Comparison of ENCODE assay signal across 22 cellular contexts in the genomic region with DNA sequence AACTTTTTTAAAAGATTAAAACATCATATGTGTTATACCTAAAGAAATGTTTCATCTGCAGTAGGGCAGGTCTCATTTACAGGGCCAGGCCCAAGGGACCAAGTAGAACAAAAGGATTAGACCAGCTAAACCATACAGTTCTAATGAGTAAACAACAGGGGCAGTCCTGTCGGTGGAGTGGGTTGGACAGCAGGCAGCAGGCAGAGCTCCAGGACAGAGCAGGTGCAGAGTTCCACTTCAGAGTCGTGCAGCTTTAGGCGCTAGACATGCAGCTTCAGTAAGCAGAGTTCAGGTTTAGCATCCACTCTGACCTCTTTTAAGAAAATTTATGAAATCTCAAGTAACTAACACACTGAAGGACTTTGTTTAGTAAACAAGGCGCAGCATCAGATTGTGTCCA.
DNase-seq lines count a peak whose midpoint lies in the region; ATAC-seq and TF ChIP-seq lines count a peak whose summit lies in the region.
"Had no signal": no experiment of that assay in that cellular context is flagged by ENCODE, and none has a peak within 500 bp of the region (broad histone marks: within the 10 kb centered on the region; RNA-seq: fewer than 3 reads in every experiment).

No MANE protein-coding gene starts in this region.

- no peak for TF ChIP-seq POLR2A in uterus (IDR thresholded peaks at IDR 0.05)

- H3K27ac ChIP-seq in uterus: no peak overlapping the region
- H3K27ac ChIP-seq: ascending aorta; BLaER1 treated with 17β-estradiol and CSF1 and Interleukin-3, amounts not matched to agents 10 nM and 100 nM; right atrium auricular region; suprapubic skin had no signal

- no peaks in the 10 kb centered on the region for H3K27me3 Mint-ChIP-seq in activated CD8-positive, alpha-beta T cell treated with anti-CD3 and anti-CD28 coated beads for 36 hours
- H3K27me3 Mint-ChIP-seq: activated naive CD4-positive, alpha-beta T cell treated with anti-CD3 and anti-CD28 coated beads, Interleukin-2, amount 10 ng/mL, durations not matched to agents 7 days and 5 days had no signal

- POLR2A ChIA-PET in activated CD8-positive, alpha-beta T cell treated with anti-CD3 and anti-CD28 coated beads for 36 hours (lab: Charles Lee): no interaction called here

- H3K9me3 ChIP-seq in uterus: no peaks in the 10 kb centered on the region
- H3K9me3 ChIP-seq: ascending aorta; BLaER1 treated with 17β-estradiol and CSF1 and Interleukin-3, amounts not matched to agents 10 nM and 100 nM; right atrium auricular region; suprapubic skin had no signal

- intact Hi-C loops in Right ventricle myocardium inferior (cut with DNase I): no loop called here
- intact Hi-C loops in uterus (cut with DNase I; ENCODE audit: low total_unique reads): no loop called here
- intact Hi-C loops in activated CD8-positive, alpha-beta T cell treated with anti-CD3 and anti-CD28 coated beads for 36 hours (cut with micrococcal nuclease): no loop called here

- H3K4me1 ChIP-seq in uterus: no peaks in the 10 kb centered on the region
- H3K4me1 ChIP-seq: right atrium auricular region, suprapubic skin had no signal

- DNase-seq in COR-L47 (lab: John Stamatoyannopoulos, UW) (peak; percentile 79), NCI-H128 (lab: John Stamatoyannopoulos, UW; ENCODE audit: unreplicated experiment) (peak; percentile 67), NCI-H510A (lab: John Stamatoyannopoulos, UW) (peak; percentile 69), SK-N-DZ (ENCODE audit: low spot score) (peak; percentile 39), Right ventricle myocardium inferior (ENCODE audit: missing footprints) (no peak), NCI-H1694 (lab: John Stamatoyannopoulos, UW) (no peak), uterus (no peak)
- DNase-seq in activated CD8-positive, alpha-beta T cell treated with anti-CD3 and anti-CD28 coated beads for 36 hours: no peak
- DNase-seq: activated CD4-positive, CD25-positive, alpha-beta regulatory T cell; activated CD8-positive, alpha-beta T cell treated with anti-CD3 and anti-CD28 coated beads, Interleukin-2, amount 10 ng/mL, durations not matched to agents 7 days and 5 days; activated naive CD4-positive, alpha-beta T cell treated with anti-CD3 and anti-CD28 coated beads, Interleukin-2, amount 10 ng/mL, durations not matched to agents 7 days and 5 days; activated T-cell treated with anti-CD3 and anti-CD28 coated beads, Interleukin-2, amount 50 U/mL, for 48 hours; DND-41; MM.1S; NCI-H446; nucleus accumbens had no signal

- no peak overlapping the region for H3K4me3 ChIP-seq in uterus
- H3K4me3 ChIP-seq: ascending aorta; BLaER1 treated with 17β-estradiol and CSF1 and Interleukin-3, amounts not matched to agents 10 nM and 100 nM; right atrium auricular region; suprapubic skin had no signal

- no peak for TF ChIP-seq CTCF in uterus (IDR thresholded peaks at IDR 0.05)
- TF ChIP-seq CTCF in activated CD8-positive, alpha-beta T cell treated with anti-CD3 and anti-CD28 coated beads for 36 hours (IDR thresholded peaks at IDR 0.05): no peak

- no peaks in the 10 kb centered on the region for H3K4me1 Mint-ChIP-seq in activated CD8-positive, alpha-beta T cell treated with anti-CD3 and anti-CD28 coated beads for 36 hours (ENCODE audit: low read depth)
- H3K4me1 Mint-ChIP-seq: activated naive CD4-positive, alpha-beta T cell treated with anti-CD3 and anti-CD28 coated beads, Interleukin-2, amount 10 ng/mL, durations not matched to agents 7 days and 5 days had no signal

- H3K4me3 Mint-ChIP-seq in activated CD8-positive, alpha-beta T cell treated with anti-CD3 and anti-CD28 coated beads for 36 hours: no peak overlapping the region
- H3K4me3 Mint-ChIP-seq: activated CD8-positive, alpha-beta T cell treated with anti-CD3 and anti-CD28 coated beads, Interleukin-2, amount 10 ng/mL, durations not matched to agents 7 days and 5 days; activated naive CD4-positive, alpha-beta T cell treated with anti-CD3 and anti-CD28 coated beads, Interleukin-2, amount 10 ng/mL, durations not matched to agents 7 days and 5 days; T-helper 2 cell treated with Interferon-gamma antibody and Interleukin-4, amounts not matched to agents 5 μg/mL and 100 μg/mL, for 36 hours had no signal

- no peaks in the 10 kb centered on the region for H3K36me3 Mint-ChIP-seq in activated CD8-positive, alpha-beta T cell treated with anti-CD3 and anti-CD28 coated beads for 36 hours (ENCODE audit: low read depth)
- H3K36me3 Mint-ChIP-seq: activated naive CD4-positive, alpha-beta T cell treated with anti-CD3 and anti-CD28 coated beads, Interleukin-2, amount 10 ng/mL, durations not matched to agents 7 days and 5 days had no signal

- H3K27ac Mint-ChIP-seq in activated CD8-positive, alpha-beta T cell treated with anti-CD3 and anti-CD28 coated beads for 36 hours: no peak overlapping the region
- H3K27ac Mint-ChIP-seq: activated CD8-positive, alpha-beta T cell treated with anti-CD3 and anti-CD28 coated beads, Interleukin-2, amount 10 ng/mL, durations not matched to agents 7 days and 5 days; activated naive CD4-positive, alpha-beta T cell treated with anti-CD3 and anti-CD28 coated beads, Interleukin-2, amount 10 ng/mL, durations not matched to agents 7 days and 5 days; T-helper 2 cell treated with Interferon-gamma antibody and Interleukin-4, amounts not matched to agents 5 μg/mL and 100 μg/mL, for 36 hours had no signal

- no peak for ATAC-seq in Right ventricle myocardium inferior
- no peak for ATAC-seq in activated CD8-positive, alpha-beta T cell treated with anti-CD3 and anti-CD28 coated beads for 36 hours
- ATAC-seq: activated CD8-positive, alpha-beta T cell treated with anti-CD3 and anti-CD28 coated beads, Interleukin-2, amount 10 ng/mL, durations not matched to agents 7 days and 5 days; left lobe of liver had no signal

- CTCF ChIA-PET in activated CD8-positive, alpha-beta T cell treated with anti-CD3 and anti-CD28 coated beads for 36 hours (lab: Charles Lee): no interaction called here

- H3K36me3 ChIP-seq in uterus: no peaks in the 10 kb centered on the region
- H3K36me3 ChIP-seq: ascending aorta; BLaER1 treated with 17β-estradiol and CSF1 and Interleukin-3, amounts not matched to agents 10 nM and 100 nM; right atrium auricular region; suprapubic skin had no signal

- H3K27me3 ChIP-seq in uterus: no peaks in the 10 kb centered on the region
- H3K27me3 ChIP-seq: ascending aorta; BLaER1 treated with 17β-estradiol and CSF1 and Interleukin-3, amounts not matched to agents 10 nM and 100 nM; right atrium auricular region; suprapubic skin had no signal

- H3K9me3 Mint-ChIP-seq in activated CD8-positive, alpha-beta T cell treated with anti-CD3 and anti-CD28 coated beads for 36 hours: no peaks in the 10 kb centered on the region
- H3K9me3 Mint-ChIP-seq: activated naive CD4-positive, alpha-beta T cell treated with anti-CD3 and anti-CD28 coated beads, Interleukin-2, amount 10 ng/mL, durations not matched to agents 7 days and 5 days; T-helper 2 cell treated with Interferon-gamma antibody and Interleukin-4, amounts not matched to agents 5 μg/mL and 100 μg/mL, for 36 hours had no signal

Comparison
In these comparisons a context has a peak if more than half of its experiments do, and no peak if none do; other contexts are left out.
1. DNase-seq: peak in COR-L47 (single experiment), NCI-H128 (single experiment), NCI-H510A (single experiment) and SK-N-DZ (single experiment); none in Right ventricle myocardium inferior (single experiment), NCI-H1694 (single experiment), uterus (0 of 2) and activated CD8-positive, alpha-beta T cell treated with anti-CD3 and anti-CD28 coated beads for 36 hours (single experiment).